Comparison of ENCODE assay signal across 8 cellular contexts in genomic region chr17:50507871-50508572, GRCh38. TPM values are rescaled to one million over a fixed set of nuclear protein-coding genes. Genes with fewer than 3 reads are reported as not detected.
A peak's percentile ranks its signal among the peaks of the same experiment; 100 is the strongest.
DNase-seq lines count a peak whose midpoint lies in the region; ATAC-seq and TF ChIP-seq lines count a peak whose summit lies in the region.

TSS of gene MYCBPAP (plus strand) at chr17:50508439. CDS start at chr17:50508675, 236 bp downstream.

- peak in 1 of 4 donors; percentile 42 for TF ChIP-seq POLR2A in upper lobe of left lung (IDR thresholded peaks at IDR 0.05)

- DNase-seq in HS-27A (ENCODE audit: low read depth) (peak; percentile 36), T-cell (peak; percentile 32 to 86 (median 74)), amygdala (lab: John Stamatoyannopoulos, UW) (peak in 51 of 56 donors; percentile 14 to 85 (median 60)), left ventricle myocardium superior (peak; percentile 92), progenitor cell of endocrine pancreas (ENCODE audit: low spot score, unreplicated experiment) (peak; percentile 71), upper lobe of left lung (peak; percentile 87 to 97), NCI-H1048 (lab: John Stamatoyannopoulos, UW) (no peak)

- 0 out of 2 replicates have a peak within 1 kb of the TSS, but pooled peaks have one; percentile 16 for H3K27ac ChIP-seq in DOHH2 (ENCODE audit: low read depth, low read length)
- peak within 1 kb of the TSS; percentile 64 to 85 (median 78) for H3K27ac ChIP-seq in upper lobe of left lung

- no peaks in the 10 kb centered on the region for H3K27me3 Mint-ChIP-seq in T-cell
- H3K27me3 Mint-ChIP-seq in progenitor cell of endocrine pancreas, result peaks cover 17% of the 10 kb centered on the region

- no peaks in the 10 kb centered on the region for H3K9me3 Mint-ChIP-seq in T-cell
- no peaks in the 10 kb centered on the region for H3K9me3 Mint-ChIP-seq in progenitor cell of endocrine pancreas (ENCODE audit: low read depth)

- H3K27me3 ChIP-seq in DOHH2 (ENCODE audit: control insufficient read depth, low read length), result no peaks in the 10 kb centered on the region
- no peaks in the 10 kb centered on the region for H3K27me3 ChIP-seq in upper lobe of left lung

- H3K4me3 ChIP-seq in DOHH2 (ENCODE audit: low read length), result peak within 1 kb of the TSS; percentile 79
- H3K4me3 ChIP-seq in upper lobe of left lung, result peak within 1 kb of the TSS; percentile 69 to 77 (median 74)

- H3K4me2 ChIP-seq in DOHH2 (ENCODE audit: low read length), result peak within 1 kb of the TSS; percentile 83

- TF ChIP-seq CTCF in DOHH2 (IDR thresholded peaks at IDR 0.05; ENCODE audit: low read depth, low read length, poor library complexity, severe bottlenecking) (no peak), progenitor cell of endocrine pancreas (IDR thresholded peaks at IDR 0.05; ENCODE audit: unreplicated experiment) (peak; percentile 25), upper lobe of left lung (IDR thresholded peaks at IDR 0.05) (peak in 1 of 6 experiments; percentile 13)

- POLR2A ChIA-PET in T-cell (lab: Charles Lee), result no interaction called here

- intact Hi-C loops in left ventricle myocardium superior (cut with micrococcal nuclease), result no loop called here

- H3K9me3 ChIP-seq in DOHH2 (ENCODE audit: control insufficient read depth, insufficient read depth, low read length) (no peaks in the 10 kb centered on the region), upper lobe of left lung (no peaks in the 10 kb centered on the region)

- H3K36me3 Mint-ChIP-seq in T-cell, result no peaks in the 10 kb centered on the region
- no peaks in the 10 kb centered on the region for H3K36me3 Mint-ChIP-seq in progenitor cell of endocrine pancreas (ENCODE audit: insufficient read depth)

- WGBS in upper lobe of left lung, 2 donors, result 11 to 16% methylated on average over 19 to 28 of the region's 66 CpGs

- CTCF ChIA-PET in T-cell (lab: Charles Lee), result interaction anchor here in 1 of 2 donors (0.6 kb wide), 1 partner anchor 248 kb away, joined by 4 read pairs; no protein-coding TSS in a partner anchor

- no peaks in the 10 kb centered on the region for H4K20me1 ChIP-seq in DOHH2 (ENCODE audit: control insufficient read depth, insufficient read depth, low read depth, low read length)

- no peak for TF ChIP-seq EP300 in upper lobe of left lung (IDR thresholded peaks at IDR 0.05)

- H3K4me1 Mint-ChIP-seq in T-cell (peaks cover 24 to 54% (median 30%) of the 10 kb centered on the region in 3 donors), progenitor cell of endocrine pancreas (ENCODE audit: low read depth) (peaks cover 18% of the 10 kb centered on the region)

- ATAC-seq in T-cell (replicated peaks in 1 of 4) (peak; percentile 81 to 84 (median 82)), left ventricle myocardium superior (peak; percentile 87), upper lobe of left lung (ENCODE audit: low FRiP score in 2 of 2) (peak; percentile 28 to 92)

- H3F3A ChIP-seq in DOHH2 (ENCODE audit: control insufficient read depth, insufficient read depth), result peaks cover 14% of the 10 kb centered on the region

- peaks cover 4% of the 10 kb centered on the region; the same call in 1 of the 2 replicates for H3K79me2 ChIP-seq in DOHH2 (ENCODE audit: control insufficient read depth, low read length)

- H3K36me3 ChIP-seq in DOHH2 (ENCODE audit: control insufficient read depth, low read length), result no peaks in the 10 kb centered on the region
- no peaks in the 10 kb centered on the region for H3K36me3 ChIP-seq in upper lobe of left lung

- peak within 1 kb of the TSS; percentile 75 to 93 (median 89) for H3K4me3 Mint-ChIP-seq in T-cell
- peak within 1 kb of the TSS; percentile 78 for H3K4me3 Mint-ChIP-seq in progenitor cell of endocrine pancreas (ENCODE audit: low read depth)

- H3K4me1 ChIP-seq in DOHH2 (ENCODE audit: control insufficient read depth, low read length) (peaks cover 58% of the 10 kb centered on the region), upper lobe of left lung (peaks cover 6 to 16% (median 9%) of the 10 kb centered on the region in 4 donors)

- H3K27ac Mint-ChIP-seq in T-cell (peak within 1 kb of the TSS in 1 of 2 donors; percentile 88), progenitor cell of endocrine pancreas (peak within 1 kb of the TSS; percentile 56)

- H3K9me2 ChIP-seq in DOHH2 (replicated peaks; ENCODE audit: control insufficient read depth, low read length), result no peaks in the 10 kb centered on the region

RNA-seq across cellular contexts. Expression of gene MYCBPAP, which starts in this region (rescaled TPM):
- total RNA-seq in T-cell (1 to 10 TPM in 4 of 5 donors, under 1 TPM in 1; 0.92 to 6.9 (median 4.7) TPM), left ventricle myocardium superior (0.55 TPM), progenitor cell of endocrine pancreas (1.7 and 3.5 TPM in 2 replicates), upper lobe of left lung (10 to 100 TPM in 1 of 6 donors, 1 to 10 TPM in 5; 1.0 to 14.7 (median 4.2) TPM)

Comparison
In these comparisons a context has a peak if more than half of its experiments do, and no peak if none do; other contexts are left out.
1. Peak in DNase-seq and ATAC-seq in left ventricle myocardium superior; RNA of the gene not detected or under 1 TPM.